1 cellular context compared by ENCODE assay signal in genomic region chr13:109568273-109568900, GRCh38.
A peak's percentile ranks its signal among the peaks of the same experiment; 100 is the strongest.
TF ChIP-seq lines count a peak whose summit lies in the region.

No MANE protein-coding gene starts in this region.

TF ChIP-seq in liver, 16 proteins besides CTCF, POLR2A, EP300 and RAD21 (continued from another document):
- TF ChIP-seq REST (IDR thresholded peaks at IDR 0.05) (peak; percentile 61), ATF3 (IDR thresholded peaks at IDR 0.05) (peak; percentile 25), HNF4A (conservative IDR thresholded peaks at IDR 0.05) (peak; percentile 91 to 93), GABPA (IDR thresholded peaks at IDR 0.05 in 1 of 2, conservative IDR thresholded peaks at IDR 0.05 in 1 of 2) (peak in 1 of 2 donors; percentile 23), NR2F2 (IDR thresholded peaks at IDR 0.05) (no peak), TAF1 (conservative IDR thresholded peaks at IDR 0.05) (peak; percentile 33), FOXA1 (IDR thresholded peaks at IDR 0.05) (peak; percentile 10)
